In the genomic region with DNA sequence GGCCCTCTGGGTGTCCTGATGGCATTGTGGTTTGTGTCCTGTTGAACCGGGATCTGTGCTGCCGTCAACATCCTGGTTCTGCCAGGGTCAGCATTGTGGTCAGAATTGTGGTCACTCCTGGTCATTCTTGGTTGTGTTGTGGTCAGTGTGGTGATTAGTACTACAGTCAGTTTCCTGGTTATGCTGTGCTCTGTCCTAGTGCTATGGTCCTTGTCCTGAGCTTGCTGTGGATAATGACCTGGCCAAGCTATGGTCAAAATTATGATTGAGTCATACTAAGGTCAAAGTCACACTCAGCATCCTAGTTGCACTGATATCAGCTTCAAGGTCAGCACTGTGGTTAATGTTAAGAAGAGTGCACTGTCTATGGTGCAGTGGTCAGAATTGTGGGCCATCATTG, we compare ENCODE assay signal across 1 cellular context.
TF ChIP-seq lines count a peak whose summit lies in the region.

No MANE protein-coding gene starts in this region.

TF ChIP-seq in SK-N-SH treated with all-trans-retinoic acid at 6 μM for 48 hours, 23 proteins besides CTCF, POLR2A, EP300 and RAD21 (continued from another document):
- TF ChIP-seq, protein P1, sequence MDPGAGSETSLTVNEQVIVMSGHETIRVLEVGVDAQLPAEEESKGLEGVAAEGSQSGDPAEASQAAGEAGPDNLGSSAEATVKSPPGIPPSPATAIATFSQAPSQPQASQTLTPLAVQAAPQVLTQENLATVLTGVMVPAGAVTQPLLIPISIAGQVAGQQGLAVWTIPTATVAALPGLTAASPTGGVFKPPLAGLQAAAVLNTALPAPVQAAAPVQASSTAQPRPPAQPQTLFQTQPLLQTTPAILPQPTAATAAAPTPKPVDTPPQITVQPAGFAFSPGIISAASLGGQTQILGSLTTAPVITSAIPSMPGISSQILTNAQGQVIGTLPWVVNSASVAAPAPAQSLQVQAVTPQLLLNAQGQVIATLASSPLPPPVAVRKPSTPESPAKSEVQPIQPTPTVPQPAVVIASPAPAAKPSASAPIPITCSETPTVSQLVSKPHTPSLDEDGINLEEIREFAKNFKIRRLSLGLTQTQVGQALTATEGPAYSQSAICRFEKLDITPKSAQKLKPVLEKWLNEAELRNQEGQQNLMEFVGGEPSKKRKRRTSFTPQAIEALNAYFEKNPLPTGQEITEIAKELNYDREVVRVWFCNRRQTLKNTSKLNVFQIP (CRISPR knock-in tag; IDR thresholded peaks at IDR 0.05; ENCODE audit: borderline replicate concordance, low read depth): no peak
- TF ChIP-seq ZFP3 (CRISPR knock-in tag; IDR thresholded peaks at IDR 0.05) (no peak), PPARA (CRISPR knock-in tag; IDR thresholded peaks at IDR 0.05; ENCODE audit: borderline replicate concordance) (no peak), CREB5 (CRISPR knock-in tag; IDR thresholded peaks at IDR 0.05; ENCODE audit: low read depth) (no peak), ZFP30 (CRISPR knock-in tag; IDR thresholded peaks at IDR 0.05) (no peak), SNAI2 (CRISPR knock-in tag; IDR thresholded peaks at IDR 0.05) (no peak), ZNF565 (CRISPR knock-in tag; conservative IDR thresholded peaks at IDR 0.05; ENCODE audit: low read depth) (no peak)
